In the genomic region with DNA sequence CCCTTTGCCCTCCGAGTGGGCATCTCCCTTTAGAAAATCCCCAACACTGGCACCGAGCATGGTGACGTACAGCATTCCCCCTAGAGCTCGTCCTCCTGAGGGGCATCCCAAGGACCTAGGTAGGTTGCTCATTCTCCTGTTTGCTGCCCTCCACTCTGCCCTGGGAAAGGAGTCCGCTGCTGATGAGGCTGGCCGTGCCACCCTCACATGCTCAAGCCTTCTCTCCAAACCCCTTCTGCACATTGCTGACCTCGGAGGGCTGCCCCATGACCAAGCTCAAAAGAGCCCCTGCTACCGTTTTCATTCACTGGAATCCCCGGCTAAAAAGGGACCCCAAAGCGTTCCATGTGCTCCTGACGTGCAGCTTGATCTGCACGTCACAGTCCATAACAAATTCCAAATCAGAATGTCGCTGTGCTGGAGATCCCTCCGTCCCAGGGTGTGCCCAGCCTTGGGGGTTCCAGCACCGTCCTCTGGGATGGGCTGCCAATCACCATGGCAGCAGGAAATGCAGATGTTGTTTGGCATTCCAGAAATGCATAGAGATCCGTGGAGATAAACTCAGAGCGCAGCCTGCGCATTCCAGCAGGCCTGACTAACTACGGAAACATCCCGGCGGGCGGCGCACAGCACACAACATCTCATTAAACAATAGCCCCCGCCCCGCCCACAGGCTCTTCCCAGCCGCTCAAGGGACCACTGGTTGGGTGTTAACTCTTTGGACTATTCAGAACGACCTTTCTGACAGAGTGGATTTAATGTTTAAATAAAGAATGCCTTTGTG, we compare ENCODE assay signal across 1 cellular context.
TF ChIP-seq lines count a peak whose summit lies in the region.

No MANE protein-coding gene starts in this region.

TF ChIP-seq in K562, 482 proteins besides CTCF, POLR2A, EP300 and RAD21 (continued from another document):
- TF ChIP-seq, protein P1, sequence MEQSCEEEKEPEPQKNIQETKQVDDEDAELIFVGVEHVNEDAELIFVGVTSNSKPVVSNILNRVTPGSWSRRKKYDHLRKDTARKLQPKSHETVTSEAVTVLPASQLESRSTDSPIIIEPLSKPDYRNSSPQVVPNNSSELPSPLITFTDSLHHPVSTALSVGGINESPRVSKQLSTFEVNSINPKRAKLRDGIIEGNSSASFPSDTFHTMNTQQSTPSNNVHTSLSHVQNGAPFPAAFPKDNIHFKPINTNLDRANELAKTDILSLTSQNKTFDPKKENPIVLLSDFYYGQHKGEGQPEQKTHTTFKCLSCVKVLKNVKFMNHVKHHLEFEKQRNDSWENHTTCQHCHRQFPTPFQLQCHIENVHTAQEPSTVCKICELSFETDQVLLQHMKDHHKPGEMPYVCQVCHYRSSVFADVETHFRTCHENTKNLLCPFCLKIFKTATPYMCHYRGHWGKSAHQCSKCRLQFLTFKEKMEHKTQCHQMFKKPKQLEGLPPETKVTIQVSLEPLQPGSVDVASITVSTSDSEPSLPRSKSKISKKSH (CRISPR knock-in tag; IDR thresholded peaks at IDR 0.05) = no peak
- TF ChIP-seq, protein P2, sequence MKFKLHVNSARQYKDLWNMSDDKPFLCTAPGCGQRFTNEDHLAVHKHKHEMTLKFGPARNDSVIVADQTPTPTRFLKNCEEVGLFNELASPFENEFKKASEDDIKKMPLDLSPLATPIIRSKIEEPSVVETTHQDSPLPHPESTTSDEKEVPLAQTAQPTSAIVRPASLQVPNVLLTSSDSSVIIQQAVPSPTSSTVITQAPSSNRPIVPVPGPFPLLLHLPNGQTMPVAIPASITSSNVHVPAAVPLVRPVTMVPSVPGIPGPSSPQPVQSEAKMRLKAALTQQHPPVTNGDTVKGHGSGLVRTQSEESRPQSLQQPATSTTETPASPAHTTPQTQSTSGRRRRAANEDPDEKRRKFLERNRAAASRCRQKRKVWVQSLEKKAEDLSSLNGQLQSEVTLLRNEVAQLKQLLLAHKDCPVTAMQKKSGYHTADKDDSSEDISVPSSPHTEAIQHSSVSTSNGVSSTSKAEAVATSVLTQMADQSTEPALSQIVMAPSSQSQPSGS (CRISPR knock-in tag; IDR thresholded peaks at IDR 0.05) = no peak
- TF ChIP-seq KDM5B (IDR thresholded peaks at IDR 0.05; ENCODE audit: insufficient replicate concordance, low read depth, low read length) = peak; percentile 52
- TF ChIP-seq ETV6 (IDR thresholded peaks at IDR 0.05; ENCODE audit: borderline replicate concordance in 1 of 2, low read depth in 2 of 2, low read length in 1 of 2) = no peak
- no peak for TF ChIP-seq ETV6 (CRISPR knock-in tag; IDR thresholded peaks at IDR 0.05; ENCODE audit: borderline replicate concordance)
- TF ChIP-seq ZNF143 (CRISPR knock-in tag; IDR thresholded peaks at IDR 0.05) = no peak
- TF ChIP-seq BCOR (IDR thresholded peaks at IDR 0.05) = 0 out of 2 replicates have a peak, but pooled peaks have one; percentile 22
- TF ChIP-seq KDM1A (IDR thresholded peaks at IDR 0.05) = no peak
- TF ChIP-seq TFAM (CRISPR knock-in tag; conservative IDR thresholded peaks at IDR 0.05) = no peak
- no peak for TF ChIP-seq CBX1 (IDR thresholded peaks at IDR 0.05; ENCODE audit: low read depth)
- no peak for TF ChIP-seq ETV5 (CRISPR knock-in tag; IDR thresholded peaks at IDR 0.05; ENCODE audit: low read depth)
- TF ChIP-seq RFX1 (IDR thresholded peaks at IDR 0.05) = no peak
- TF ChIP-seq CTBP1 (IDR thresholded peaks at IDR 0.05; ENCODE audit: borderline replicate concordance) = peak; percentile 45; the same call in 1 of the 2 replicates
- no peak for TF ChIP-seq HNRNPL (IDR thresholded peaks at IDR 0.05; ENCODE audit: low read depth, low read length)
- no peak for TF ChIP-seq ZNF778 (CRISPR knock-in tag; IDR thresholded peaks at IDR 0.05)
- no peak for TF ChIP-seq HNRNPUL1 (IDR thresholded peaks at IDR 0.05; ENCODE audit: low read length)
- no peak for TF ChIP-seq CXXC5 (CRISPR knock-in tag; IDR thresholded peaks at IDR 0.05)
- TF ChIP-seq ZBTB34 (CRISPR knock-in tag; IDR thresholded peaks at IDR 0.05) = no peak
- no peak for TF ChIP-seq SP1 (CRISPR knock-in tag; IDR thresholded peaks at IDR 0.05)
- TF ChIP-seq CBFA2T2 (conservative IDR thresholded peaks at IDR 0.05) = no peak
- no peak for TF ChIP-seq ZBTB17 (CRISPR knock-in tag; IDR thresholded peaks at IDR 0.05)
- TF ChIP-seq ELF2 (CRISPR knock-in tag; IDR thresholded peaks at IDR 0.05) = no peak
- no peak for TF ChIP-seq ARID1B (IDR thresholded peaks at IDR 0.05)
- TF ChIP-seq RBM25 (IDR thresholded peaks at IDR 0.05; ENCODE audit: low read depth, low read length, severe bottlenecking) = no peak
- TF ChIP-seq POLR2AphosphoS2 (IDR thresholded peaks at IDR 0.05; ENCODE audit: low read length) = peak; percentile 25; the same call in 1 of the 2 replicates
- peak; percentile 43; the same call in 1 of the 2 replicates for TF ChIP-seq SOX6 (IDR thresholded peaks at IDR 0.05)
- no peak for TF ChIP-seq CHAMP1 (IDR thresholded peaks at IDR 0.05)
- no peak for TF ChIP-seq ZNF830 (CRISPR knock-in tag; IDR thresholded peaks at IDR 0.05)
- no peak for TF ChIP-seq ZNF586 (CRISPR knock-in tag; conservative IDR thresholded peaks at IDR 0.05)
- TF ChIP-seq ZKSCAN3 (CRISPR knock-in tag; IDR thresholded peaks at IDR 0.05) = no peak
- no peak; the same call in 1 of the 2 replicates for TF ChIP-seq USF2 (CRISPR knock-in tag; IDR thresholded peaks at IDR 0.05)
- no peak for TF ChIP-seq RERE (CRISPR knock-in tag; IDR thresholded peaks at IDR 0.05; ENCODE audit: borderline replicate concordance)
- 0 out of 2 replicates have a peak, but pooled peaks have one; percentile 13 for TF ChIP-seq RREB1 (CRISPR knock-in tag; IDR thresholded peaks at IDR 0.05)
- TF ChIP-seq TRIM24 (IDR thresholded peaks at IDR 0.05) = no peak
- no peak for TF ChIP-seq ZNF41 (CRISPR knock-in tag; conservative IDR thresholded peaks at IDR 0.05)
- TF ChIP-seq FOXJ2 (tag; IDR thresholded peaks at IDR 0.05) = no peak
- peak; percentile 82 to 86 for TF ChIP-seq NRF1 (conservative IDR thresholded peaks at IDR 0.05 in 1 of 2, IDR thresholded peaks at IDR 0.05 in 1 of 2)
- TF ChIP-seq PHB (CRISPR knock-in tag; IDR thresholded peaks at IDR 0.05) = no peak
- TF ChIP-seq TBP (optimal IDR thresholded peaks at IDR 0.05; ENCODE audit: low read depth, low read length) = peak; percentile 21
TF ChIP-seq in K562: peak in this region for 26.
